In the genomic region with DNA sequence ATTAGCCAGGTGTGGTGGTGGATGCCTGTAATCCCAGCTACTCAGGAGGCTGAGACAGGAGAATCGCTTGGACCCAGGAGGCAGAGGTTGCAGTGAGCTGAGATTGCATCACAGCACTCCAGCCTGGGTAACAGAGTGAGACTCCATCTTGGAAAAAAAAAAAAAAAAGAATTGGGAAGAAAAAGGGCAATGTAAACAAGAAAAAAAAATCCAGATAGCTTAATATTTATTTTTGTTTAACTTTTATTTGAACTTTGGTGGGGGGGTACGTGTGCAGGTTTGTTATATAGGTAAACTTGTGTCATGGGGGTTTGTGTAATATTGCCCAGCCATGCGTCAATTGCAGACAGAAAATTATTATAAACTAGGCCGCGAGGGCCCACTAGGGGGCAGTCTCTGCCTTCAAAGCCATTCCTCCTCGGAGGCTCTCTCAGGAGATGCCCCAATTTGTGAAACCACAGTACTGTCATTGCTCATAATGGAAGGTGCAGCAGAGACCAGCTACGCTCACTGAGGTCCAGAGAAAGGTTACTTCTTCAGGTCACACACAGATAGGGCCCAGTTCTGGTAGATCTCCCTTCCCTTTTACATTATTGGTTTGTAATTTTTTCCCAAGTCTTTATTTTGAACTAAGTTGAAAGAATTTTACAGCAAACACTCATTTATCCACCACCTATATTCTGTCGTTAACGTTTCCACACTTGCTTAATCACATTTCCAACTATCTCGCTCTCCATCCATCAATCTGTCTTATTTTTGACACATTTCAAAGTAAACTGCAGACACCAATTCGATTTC, we compare ENCODE assay signal across 8 cellular contexts.
DNase-seq lines count a peak whose midpoint lies in the region; ATAC-seq and TF ChIP-seq lines count a peak whose summit lies in the region.

No MANE protein-coding gene starts in this region.

- peak; percentile 75 for ATAC-seq in foreskin keratinocyte

- DNase-seq in NK-92 treated with Interleukin-12 subunit alpha and Interleukin-12 subunit beta, amount 100 ng/mL, for 24 hours (lab: John Stamatoyannopoulos, UW) = peak; percentile 23
- DNase-seq in NK-92 (lab: John Stamatoyannopoulos, UW; ENCODE audit: unreplicated experiment) (no peak), HuH-7 (ENCODE audit: low spot score) (peak; percentile 61), RKO (ENCODE audit: low spot score) (peak; percentile 63), activated T-helper 1 cell treated with Interleukin-2 at 50 U/mL for 16 hours (ENCODE audit: low read depth) (peak; percentile 54), foreskin keratinocyte (peak; percentile 18 to 30), osteoblast (ENCODE audit: insufficient read length, low spot score, missing footprints) (peak; percentile 90), tibial artery (peak in 1 of 2 donors; percentile 35)

- H3K36me3 ChIP-seq in osteoblast (ENCODE audit: insufficient read depth, low read length) (no peaks in the 10 kb centered on the region), tibial artery (no peaks in the 10 kb centered on the region)

- H3K79me2 ChIP-seq in osteoblast (ENCODE audit: insufficient read depth, low read length) = no peaks in the 10 kb centered on the region

- intact Hi-C loops in tibial artery (cut with DNase I; ENCODE audit: low total_unique reads) = loop anchor here (5.0 kb wide), 1 partner anchor 465 kb away; no protein-coding TSS in a partner anchor

- peak; percentile 90 for TF ChIP-seq CTCF in foreskin keratinocyte (conservative IDR thresholded peaks at IDR 0.05)
- TF ChIP-seq CTCF in osteoblast (IDR thresholded peaks at IDR 0.05; ENCODE audit: extremely low read depth, low read depth, low read length) = peak; percentile 85
- TF ChIP-seq CTCF in tibial artery (IDR thresholded peaks at IDR 0.05) = peak; percentile 34 to 61

- H3K27me3 ChIP-seq in foreskin keratinocyte (no peaks in the 10 kb centered on the region), osteoblast (ENCODE audit: insufficient read depth, low read length) (no peaks in the 10 kb centered on the region), tibial artery (peaks cover 0 to 5% of the 10 kb centered on the region in 2 donors)

- no peak overlapping the region for H3K27ac ChIP-seq in foreskin keratinocyte
- H3K27ac ChIP-seq in osteoblast (ENCODE audit: low read depth, low read length) = no peak overlapping the region
- no peak overlapping the region for H3K27ac ChIP-seq in tibial artery

- H2AFZ ChIP-seq in osteoblast (ENCODE audit: low read length) = no peak overlapping the region

- no peak overlapping the region for H3K4me2 ChIP-seq in osteoblast (ENCODE audit: insufficient read depth, low read length)

- no peaks in the 10 kb centered on the region for H4K20me1 ChIP-seq in osteoblast (ENCODE audit: insufficient read depth, low read length)

- H3K4me1 ChIP-seq in foreskin keratinocyte (no peaks in the 10 kb centered on the region), osteoblast (ENCODE audit: insufficient read depth, low read length) (no peaks in the 10 kb centered on the region), tibial artery (no peaks in the 10 kb centered on the region)

- H3K4me3 ChIP-seq in osteoblast (ENCODE audit: insufficient read depth, low read length) (no peak overlapping the region), tibial artery (no peak overlapping the region)

- no peaks in the 10 kb centered on the region for H3K9me3 ChIP-seq in osteoblast (ENCODE audit: low read depth, low read length)
- H3K9me3 ChIP-seq in tibial artery = no peaks in the 10 kb centered on the region
